Comparison of ENCODE assay signal across 17 cellular contexts in the genomic region with DNA sequence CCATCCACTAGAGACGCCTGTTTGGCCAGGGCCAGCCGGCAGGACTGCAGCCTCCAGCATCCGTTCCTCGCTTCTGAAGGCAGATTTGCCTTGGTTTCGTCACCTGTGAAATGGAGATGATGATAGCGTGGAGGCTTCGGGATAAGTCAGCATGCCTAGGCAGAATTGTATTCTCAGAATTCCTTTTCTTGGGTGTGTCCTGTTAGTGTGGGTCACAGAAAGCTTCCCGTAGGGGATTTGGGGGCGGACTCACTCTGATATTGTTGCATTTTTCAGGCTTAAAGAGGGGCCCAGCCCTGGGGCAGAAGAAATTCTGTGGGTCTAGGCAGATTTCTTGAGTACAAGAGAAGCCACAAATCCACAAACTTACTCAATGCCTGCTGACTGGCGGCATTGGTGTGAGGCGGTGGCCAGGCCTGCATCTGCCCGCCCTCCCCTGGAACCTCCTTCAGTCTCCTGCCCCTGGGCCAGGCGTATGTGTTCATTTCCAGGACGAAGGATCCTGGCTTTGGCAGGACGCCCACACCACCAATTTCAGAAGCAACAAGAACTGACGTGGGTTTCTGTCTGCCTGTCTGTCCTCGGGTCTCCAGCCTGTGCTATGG. TPM values are rescaled to one million over a fixed set of nuclear protein-coding genes. Genes with fewer than 3 reads are reported as not detected.
DNase-seq lines count a peak whose midpoint lies in the region; ATAC-seq and TF ChIP-seq lines count a peak whose summit lies in the region.
"Had no signal": no experiment of that assay in that cellular context is flagged by ENCODE, and none has a peak within 500 bp of the region (broad histone marks: within the 10 kb centered on the region; RNA-seq: fewer than 3 reads in every experiment).

No MANE protein-coding gene starts in this region.

- no peak overlapping the region for H4K91ac ChIP-seq in neuronal stem cell (ENCODE audit: low read depth, low read length, poor library complexity)

- no CpG with 5 or more reads among the region's 17 CpGs for WGBS in neuronal stem cell (ENCODE audit: extremely low coverage in 2 of 2, insufficient read length in 2 of 2, insufficient replicate concordance in 1 of 2), 2 donors

- H2BK12ac ChIP-seq in neuronal stem cell (ENCODE audit: low read length), result no peak overlapping the region

- H3K27ac ChIP-seq in SJCRH30, result no peak overlapping the region
- no peak overlapping the region for H3K27ac ChIP-seq in neuronal stem cell (replicated peaks; ENCODE audit: low read length)
- H3K27ac ChIP-seq: GM23248, thyroid gland had no signal

- peak overlapping the region; percentile 78 for H3K14ac ChIP-seq in neuronal stem cell (ENCODE audit: low read length)

- H3K4me3 ChIP-seq in AG09309 (ENCODE audit: control insufficient read depth, low read depth, low read length) (no peak overlapping the region), SJCRH30 (no peak overlapping the region), fibroblast of the aortic adventitia (ENCODE audit: low read depth, low read length) (no peak overlapping the region), neuronal stem cell (ENCODE audit: low read length in 2 of 2) (no peak overlapping the region)
- H3K4me3 ChIP-seq: GM23248, thyroid gland had no signal

- H3K4me1 ChIP-seq in SJCRH30 (no peaks in the 10 kb centered on the region), neuronal stem cell (ENCODE audit: control insufficient read depth in 2 of 2, insufficient read depth in 1 of 2, low read depth in 1 of 2, low read length in 2 of 2) (peaks cover 10 to 11% of the 10 kb centered on the region in 2 donors)
- H3K4me1 ChIP-seq: thyroid gland had no signal

- H3K9me3 ChIP-seq in SJCRH30 (replicated peaks), result no peaks in the 10 kb centered on the region
- H3K9me3 ChIP-seq in neuronal stem cell (replicated peaks in 1 of 2; ENCODE audit: control insufficient read depth in 2 of 2, insufficient read depth in 1 of 2, low read depth in 1 of 2, low read length in 2 of 2), result no peaks in the 10 kb centered on the region
- H3K9me3 ChIP-seq: thyroid gland had no signal

- no peak overlapping the region for H3K4ac ChIP-seq in neuronal stem cell (ENCODE audit: low read length)

- H3K27me3 ChIP-seq in SJCRH30, result no peaks in the 10 kb centered on the region
- no peaks in the 10 kb centered on the region for H3K27me3 ChIP-seq in neuronal stem cell (ENCODE audit: control insufficient read depth in 3 of 3, insufficient read depth in 3 of 3, low read depth in 1 of 3, low read length in 3 of 3)
- H3K27me3 ChIP-seq: thyroid gland had no signal

- H4K8ac ChIP-seq in neuronal stem cell (ENCODE audit: low read depth, low read length), result no peak overlapping the region

- ATAC-seq in HG02759 (IDR thresholded peaks at IDR 0.05; ENCODE audit: unreplicated experiment), result no peak

- H2BK120ac ChIP-seq in neuronal stem cell (ENCODE audit: low read depth, low read length), result no peak overlapping the region

- no peak overlapping the region for H2BK15ac ChIP-seq in neuronal stem cell (ENCODE audit: low read length)

- H3K18ac ChIP-seq in neuronal stem cell (ENCODE audit: low read length), result peak overlapping the region; percentile 6

- peak overlapping the region; percentile 53 for H3K9ac ChIP-seq in neuronal stem cell (ENCODE audit: low read depth, low read length, poor library complexity)
- H3K9ac ChIP-seq: GM23248 had no signal

- H3K79me1 ChIP-seq in neuronal stem cell (ENCODE audit: low read depth, low read length), result no peaks in the 10 kb centered on the region

- TF ChIP-seq CTCF in AG09309 (IDR thresholded peaks at IDR 0.05; ENCODE audit: control insufficient read depth, insufficient read depth, low read depth, low read length, missing control alignments), result no peak
- TF ChIP-seq CTCF in fibroblast of the aortic adventitia (IDR thresholded peaks at IDR 0.05; ENCODE audit: insufficient read depth, low read length), result no peak

- H3K36me3 ChIP-seq in SJCRH30 (no peaks in the 10 kb centered on the region), neuronal stem cell (replicated peaks in 1 of 2; ENCODE audit: control insufficient read depth in 2 of 2, insufficient read depth in 2 of 2, low read length in 2 of 2) (no peaks in the 10 kb centered on the region)
- H3K36me3 ChIP-seq: thyroid gland had no signal

- no peak overlapping the region for H3K23ac ChIP-seq in neuronal stem cell (ENCODE audit: low read depth, low read length, poor library complexity)

- no peak overlapping the region for H2BK5ac ChIP-seq in neuronal stem cell (ENCODE audit: low read length)

- DNase-seq in AG09309 (ENCODE audit: low read depth) (peak; percentile 11), SJCRH30 (peak; percentile 6 to 14), fibroblast of the aortic adventitia (ENCODE audit: low read depth) (peak; percentile 46), neuronal stem cell (ENCODE audit: low spot score) (no peak), NCI-H187 treated with DMSO at 0.1 percent for 48 hours (lab: John Stamatoyannopoulos, UW) (no peak), NCI-H2227 treated with DMSO at 0.1 percent for 48 hours (lab: John Stamatoyannopoulos, UW) (no peak), NCI-H146 (lab: John Stamatoyannopoulos, UW) (no peak)
- DNase-seq: activated CD4-positive, alpha-beta T cell treated with anti-CD3 and anti-CD28 coated beads for 48 hours; activated naive CD4-positive, alpha-beta T cell treated with anti-CD3 and anti-CD28 coated beads, Interleukin-2, amount 50 U/mL, for 16 hours; CD4-positive, alpha-beta memory T cell; foreskin melanocyte; GM23248; NK-92 treated with Interleukin-12 subunit alpha and Interleukin-12 subunit beta, amount 100 ng/mL, for 24 hours; SHP77; thyroid gland had no signal

- peak overlapping the region; percentile 60 for H2AK5ac ChIP-seq in neuronal stem cell (ENCODE audit: low read depth, low read length)

- H3K4me2 ChIP-seq in neuronal stem cell (ENCODE audit: insufficient read depth, low read length, poor library complexity, severe bottlenecking), result no peak overlapping the region

- no peak overlapping the region for H2AFZ ChIP-seq in neuronal stem cell (ENCODE audit: low read length)
- H2AFZ ChIP-seq: GM23248 had no signal

RNA-seq across cellular contexts. Expression of a gene that starts 17.6 kb away (rescaled TPM):
- not detected in 2 replicates for total RNA-seq in SJCRH30 (2014; rRNA removed; shearing (Covaris generic))
- not detected in 2 replicates for total RNA-seq in fibroblast of the aortic adventitia (ENCODE audit: low replicate concordance)
- not detected for polyA plus RNA-seq in neuronal stem cell (2013, experiment 1 of 2)
- polyA plus RNA-seq in neuronal stem cell (2013, experiment 2 of 2), result 0.03 TPM
- total RNA-seq: GM23248, neural crest cell, thyroid gland had no signal
- polyA plus RNA-seq: CD4-positive, alpha-beta memory T cell; GM23248 had no signal

RNA-seq across cellular contexts. Expression of a gene that starts 31.3 kb away (rescaled TPM):
- not detected in 2 replicates for total RNA-seq in SJCRH30 (2014; rRNA removed; shearing (Covaris generic))
- total RNA-seq in fibroblast of the aortic adventitia (ENCODE audit: low replicate concordance), result not detected in 2 replicates
- polyA plus RNA-seq in neuronal stem cell (2013, experiment 1 of 2), result not detected
- polyA plus RNA-seq in neuronal stem cell (2013, experiment 2 of 2), result not detected
- total RNA-seq: CD4-positive, alpha-beta memory T cell; GM23248; neural crest cell; thyroid gland had no signal
- polyA plus RNA-seq: CD4-positive, alpha-beta memory T cell; GM23248 had no signal

Comparison
In these comparisons a context has a peak if more than half of its experiments do, and no peak if none do; other contexts are left out.
1. DNase-seq: peak in AG09309 (single experiment), SJCRH30 (2 of 2) and fibroblast of the aortic adventitia (single experiment); none in neuronal stem cell (single experiment), NCI-H187 treated with DMSO at 0.1 percent for 48 hours (single experiment), NCI-H2227 treated with DMSO at 0.1 percent for 48 hours (single experiment) and NCI-H146 (single experiment).